Comparison of ENCODE assay signal across 8 cellular contexts in genomic region chr9:117783828-117784227, GRCh38.
A peak's percentile ranks its signal among the peaks of the same experiment; 100 is the strongest.
DNase-seq lines count a peak whose midpoint lies in the region; ATAC-seq and TF ChIP-seq lines count a peak whose summit lies in the region.

No MANE protein-coding gene starts in this region.

- H3K9me3 ChIP-seq in uterus: no peaks in the 10 kb centered on the region

- TF ChIP-seq POLR2A in uterus (IDR thresholded peaks at IDR 0.05): no peak

- H3K27ac ChIP-seq in uterus: no peak overlapping the region

- H3K36me3 Mint-ChIP-seq in glutamatergic neuron (ENCODE audit: unreplicated experiment): no peaks in the 10 kb centered on the region

- H3K27me3 ChIP-seq in uterus: no peaks in the 10 kb centered on the region

- H3K4me3 Mint-ChIP-seq in glutamatergic neuron (ENCODE audit: unreplicated experiment): no peak overlapping the region

- H3K4me3 ChIP-seq in uterus: no peak overlapping the region

- DNase-seq in SKM-1 treated with dmso at 0.1 percent for 144 hours (lab: John Stamatoyannopoulos, UW; ENCODE audit: unreplicated experiment) (peak; percentile 43), SKM-1 (lab: John Stamatoyannopoulos, UW; ENCODE audit: unreplicated experiment) (no peak), NCI-H69 (lab: John Stamatoyannopoulos, UW) (peak; percentile 22), germinal center (ENCODE audit: low spot score) (peak; percentile 18), glutamatergic neuron (no peak), uterus (no peak), SK-N-DZ (ENCODE audit: low spot score) (no peak)

- TF ChIP-seq CTCF in glutamatergic neuron (IDR thresholded peaks at IDR 0.05; ENCODE audit: partially characterized antibody, unreplicated experiment) (no peak), uterus (IDR thresholded peaks at IDR 0.05) (no peak)

- no peak overlapping the region for H3K27ac Mint-ChIP-seq in glutamatergic neuron (ENCODE audit: unreplicated experiment)

- peaks cover 1% of the 10 kb centered on the region for H3K27me3 Mint-ChIP-seq in glutamatergic neuron (ENCODE audit: unreplicated experiment)

- H3K4me1 Mint-ChIP-seq in glutamatergic neuron (ENCODE audit: low read depth, unreplicated experiment): peaks cover 17% of the 10 kb centered on the region

- H3K9me3 Mint-ChIP-seq in glutamatergic neuron (ENCODE audit: unreplicated experiment): no peaks in the 10 kb centered on the region

- peaks cover 0 to 5% of the 10 kb centered on the region in 2 donors for H3K4me1 ChIP-seq in uterus

- H3K36me3 ChIP-seq in uterus: no peaks in the 10 kb centered on the region

- intact Hi-C loops in uterus (cut with DNase I; ENCODE audit: low total_unique reads): no loop called here

- peak; percentile 72 for ATAC-seq in HG02610 (IDR thresholded peaks at IDR 0.05; ENCODE audit: unreplicated experiment)

Comparison
In these comparisons a context has a peak if more than half of its experiments do, and no peak if none do; other contexts are left out.
1. DNase-seq: peak in SKM-1 treated with dmso at 0.1 percent for 144 hours (single experiment), NCI-H69 (single experiment) and germinal center (single experiment); none in SKM-1 (single experiment), glutamatergic neuron (single experiment), uterus (0 of 2) and SK-N-DZ (single experiment).